In the genomic region with DNA sequence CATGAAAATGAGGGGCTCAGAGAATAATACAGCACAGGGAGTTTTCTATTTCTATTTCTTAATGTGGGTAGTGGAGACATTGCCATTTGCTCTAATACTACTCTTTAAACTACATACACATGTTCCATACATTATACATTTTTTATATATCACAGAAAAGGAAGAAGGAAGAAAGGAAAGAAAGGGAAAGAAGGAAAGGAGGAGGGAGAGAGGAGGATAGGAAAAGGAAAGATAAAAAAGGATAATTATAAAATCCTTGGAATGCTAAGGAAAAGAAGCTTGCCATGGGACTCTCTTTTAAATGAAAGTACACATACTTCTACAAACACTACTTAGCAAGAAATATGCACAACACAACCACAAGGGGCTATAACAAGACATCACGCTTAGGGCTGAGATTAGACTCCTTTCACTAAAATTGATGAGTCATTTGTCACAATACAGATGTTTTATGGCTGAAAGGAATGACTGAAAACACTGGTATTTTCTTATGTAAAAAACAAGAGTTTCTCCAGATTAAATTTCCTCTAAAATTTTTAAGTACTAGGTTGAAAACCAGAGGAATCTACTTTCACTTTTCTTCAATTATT, we compare ENCODE assay signal across 11 cellular contexts.
DNase-seq lines count a peak whose midpoint lies in the region; ATAC-seq, FAIRE-seq and TF ChIP-seq lines count a peak whose summit lies in the region.
"Had no signal": no experiment of that assay in that cellular context is flagged by ENCODE, and none has a peak within 500 bp of the region (broad histone marks: within the 10 kb centered on the region; RNA-seq: fewer than 3 reads in every experiment).

No MANE protein-coding gene starts in this region.

- H3K4me3 ChIP-seq in BJ (ENCODE audit: low read depth, low read length) (no peak overlapping the region), keratinocyte (ENCODE audit: control insufficient read depth in 2 of 3, extremely low read depth in 1 of 3, insufficient read depth in 2 of 3, low read depth in 1 of 3, low read length in 3 of 3) (no peak overlapping the region)
- H3K4me3 ChIP-seq: prostate gland had no signal

- peak overlapping the region; percentile 44 for H3K4me2 ChIP-seq in keratinocyte (ENCODE audit: control insufficient read depth, extremely low read depth, insufficient read depth, low read depth, low read length)

- H4K20me1 ChIP-seq in keratinocyte (ENCODE audit: control insufficient read depth, extremely low read depth, insufficient read depth, low read length) = no peaks in the 10 kb centered on the region

- no peak overlapping the region for H3K27ac ChIP-seq in keratinocyte (ENCODE audit: control insufficient read depth, insufficient read depth, low read length)
- H3K27ac ChIP-seq: prostate gland had no signal

- H3K36me3 ChIP-seq in BJ (ENCODE audit: control insufficient read depth, insufficient read depth, low read length) (no peaks in the 10 kb centered on the region), keratinocyte (ENCODE audit: control insufficient read depth in 2 of 2, extremely low read depth in 1 of 2, insufficient read depth in 2 of 2, low read length in 2 of 2) (no peaks in the 10 kb centered on the region)
- H3K36me3 ChIP-seq: prostate gland had no signal

- H3K79me2 ChIP-seq in keratinocyte (ENCODE audit: control insufficient read depth, insufficient read depth, low read length) = no peaks in the 10 kb centered on the region

- no peak overlapping the region for H2AFZ ChIP-seq in keratinocyte (ENCODE audit: control insufficient read depth, low read length)

- CTCF ChIA-PET in BJ (lab: Yijun Ruan, JAX) = no interaction called here

- H3K9me3 ChIP-seq in keratinocyte (ENCODE audit: control insufficient read depth, low read depth, low read length) = no peaks in the 10 kb centered on the region
- H3K9me3 ChIP-seq: prostate gland had no signal

- H3K9me1 ChIP-seq in keratinocyte (ENCODE audit: control insufficient read depth, extremely low read depth, insufficient read depth, low read length) = no peaks in the 10 kb centered on the region

- peak; percentile 51 for TF ChIP-seq CTCF in BJ (IDR thresholded peaks at IDR 0.05; ENCODE audit: insufficient read depth, low read depth, low read length)
- peak in 1 of 3 experiments; percentile 49 for TF ChIP-seq CTCF in keratinocyte (optimal IDR thresholded peaks at IDR 0.05 in 1 of 3, IDR thresholded peaks at IDR 0.05 in 1 of 3, conservative IDR thresholded peaks at IDR 0.05 in 1 of 3; ENCODE audit: extremely low read depth in 1 of 3, insufficient read depth in 2 of 3, low read length in 3 of 3)

- no peak for ATAC-seq in GM18517 (IDR thresholded peaks at IDR 0.05; ENCODE audit: unreplicated experiment)

- H3K27me3 ChIP-seq in BJ (ENCODE audit: control insufficient read depth, insufficient read depth, low read length) (no peaks in the 10 kb centered on the region), keratinocyte (ENCODE audit: control insufficient read depth, extremely low read depth, insufficient read depth, low read length) (no peaks in the 10 kb centered on the region)

- POLR2A ChIA-PET in BJ (lab: Charles Lee) = no interaction called here

- peaks cover 41% of the 10 kb centered on the region for H3K4me1 ChIP-seq in keratinocyte (ENCODE audit: control insufficient read depth, extremely low read depth, insufficient read depth, low read length)
- H3K4me1 ChIP-seq: prostate gland had no signal

- dilution Hi-C loops in keratinocyte (cut with MboI; ENCODE audit: extremely low pct_ligation_motif_present, low sequenced_read_pairs) = no loop called here

- no peak overlapping the region for H3K9ac ChIP-seq in keratinocyte (ENCODE audit: control insufficient read depth, extremely low read depth, insufficient read depth, low read length)

- DNase-seq in BJ (ENCODE audit: low read depth) = peak; percentile 71
- DNase-seq in HS-27A (ENCODE audit: low read depth) = peak; percentile 26
- peak; percentile 80 for DNase-seq in amniotic epithelial cell (ENCODE audit: low read depth)
- DNase-seq in keratinocyte (ENCODE audit: low read depth, low spot score) = peak; percentile 59
- no peak for DNase-seq in RPMI8226
- DNase-seq in NCI-H1436 (lab: John Stamatoyannopoulos, UW) = no peak
- no peak for DNase-seq in activated CD4-positive, alpha-beta T cell treated with anti-CD3 and anti-CD28 coated beads for 1 hour
- DNase-seq: NCI-H774 had no signal

- FAIRE-seq in keratinocyte (lab: Jason Lieb, UNC) = peak; percentile 69
- FAIRE-seq: G401.6 had no signal

Comparison
In these comparisons a context has a peak if more than half of its experiments do, and no peak if none do; other contexts are left out.
1. DNase-seq: peak in BJ (single experiment), HS-27A (single experiment), amniotic epithelial cell (single experiment) and keratinocyte (single experiment); none in RPMI8226 (single experiment), NCI-H1436 (single experiment) and activated CD4-positive, alpha-beta T cell treated with anti-CD3 and anti-CD28 coated beads for 1 hour (single experiment).